1 cellular context compared by ENCODE assay signal in the genomic region with DNA sequence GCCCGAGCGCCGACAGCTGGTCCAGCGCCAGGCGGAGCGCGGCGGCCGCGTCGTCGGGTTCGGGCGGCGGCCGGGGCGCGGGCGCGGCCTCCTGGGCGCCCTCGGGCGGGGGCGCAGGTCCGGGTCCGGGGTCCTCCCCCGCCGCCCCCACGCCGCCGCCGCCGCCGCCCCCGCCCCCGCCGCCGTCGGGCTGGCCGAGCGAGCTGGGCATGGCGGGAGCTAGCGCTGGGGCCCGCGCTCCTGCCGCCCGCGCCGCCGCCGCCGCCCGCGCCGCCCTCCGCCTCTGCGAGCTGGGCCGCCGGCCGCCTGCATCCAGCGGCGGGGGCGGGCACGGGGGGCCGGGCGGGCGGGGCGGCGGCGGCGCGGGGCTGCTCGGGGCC.
TF ChIP-seq lines count a peak whose summit lies in the region.

No MANE protein-coding gene starts in this region.

TF ChIP-seq in GM23338, 12 proteins besides CTCF, POLR2A, EP300 and RAD21 (continued from another document):
- TF ChIP-seq, protein P1, sequence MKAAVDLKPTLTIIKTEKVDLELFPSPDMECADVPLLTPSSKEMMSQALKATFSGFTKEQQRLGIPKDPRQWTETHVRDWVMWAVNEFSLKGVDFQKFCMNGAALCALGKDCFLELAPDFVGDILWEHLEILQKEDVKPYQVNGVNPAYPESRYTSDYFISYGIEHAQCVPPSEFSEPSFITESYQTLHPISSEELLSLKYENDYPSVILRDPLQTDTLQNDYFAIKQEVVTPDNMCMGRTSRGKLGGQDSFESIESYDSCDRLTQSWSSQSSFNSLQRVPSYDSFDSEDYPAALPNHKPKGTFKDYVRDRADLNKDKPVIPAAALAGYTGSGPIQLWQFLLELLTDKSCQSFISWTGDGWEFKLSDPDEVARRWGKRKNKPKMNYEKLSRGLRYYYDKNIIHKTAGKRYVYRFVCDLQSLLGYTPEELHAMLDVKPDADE (IDR thresholded peaks at IDR 0.05) = no peak
- TF ChIP-seq, protein P2, sequence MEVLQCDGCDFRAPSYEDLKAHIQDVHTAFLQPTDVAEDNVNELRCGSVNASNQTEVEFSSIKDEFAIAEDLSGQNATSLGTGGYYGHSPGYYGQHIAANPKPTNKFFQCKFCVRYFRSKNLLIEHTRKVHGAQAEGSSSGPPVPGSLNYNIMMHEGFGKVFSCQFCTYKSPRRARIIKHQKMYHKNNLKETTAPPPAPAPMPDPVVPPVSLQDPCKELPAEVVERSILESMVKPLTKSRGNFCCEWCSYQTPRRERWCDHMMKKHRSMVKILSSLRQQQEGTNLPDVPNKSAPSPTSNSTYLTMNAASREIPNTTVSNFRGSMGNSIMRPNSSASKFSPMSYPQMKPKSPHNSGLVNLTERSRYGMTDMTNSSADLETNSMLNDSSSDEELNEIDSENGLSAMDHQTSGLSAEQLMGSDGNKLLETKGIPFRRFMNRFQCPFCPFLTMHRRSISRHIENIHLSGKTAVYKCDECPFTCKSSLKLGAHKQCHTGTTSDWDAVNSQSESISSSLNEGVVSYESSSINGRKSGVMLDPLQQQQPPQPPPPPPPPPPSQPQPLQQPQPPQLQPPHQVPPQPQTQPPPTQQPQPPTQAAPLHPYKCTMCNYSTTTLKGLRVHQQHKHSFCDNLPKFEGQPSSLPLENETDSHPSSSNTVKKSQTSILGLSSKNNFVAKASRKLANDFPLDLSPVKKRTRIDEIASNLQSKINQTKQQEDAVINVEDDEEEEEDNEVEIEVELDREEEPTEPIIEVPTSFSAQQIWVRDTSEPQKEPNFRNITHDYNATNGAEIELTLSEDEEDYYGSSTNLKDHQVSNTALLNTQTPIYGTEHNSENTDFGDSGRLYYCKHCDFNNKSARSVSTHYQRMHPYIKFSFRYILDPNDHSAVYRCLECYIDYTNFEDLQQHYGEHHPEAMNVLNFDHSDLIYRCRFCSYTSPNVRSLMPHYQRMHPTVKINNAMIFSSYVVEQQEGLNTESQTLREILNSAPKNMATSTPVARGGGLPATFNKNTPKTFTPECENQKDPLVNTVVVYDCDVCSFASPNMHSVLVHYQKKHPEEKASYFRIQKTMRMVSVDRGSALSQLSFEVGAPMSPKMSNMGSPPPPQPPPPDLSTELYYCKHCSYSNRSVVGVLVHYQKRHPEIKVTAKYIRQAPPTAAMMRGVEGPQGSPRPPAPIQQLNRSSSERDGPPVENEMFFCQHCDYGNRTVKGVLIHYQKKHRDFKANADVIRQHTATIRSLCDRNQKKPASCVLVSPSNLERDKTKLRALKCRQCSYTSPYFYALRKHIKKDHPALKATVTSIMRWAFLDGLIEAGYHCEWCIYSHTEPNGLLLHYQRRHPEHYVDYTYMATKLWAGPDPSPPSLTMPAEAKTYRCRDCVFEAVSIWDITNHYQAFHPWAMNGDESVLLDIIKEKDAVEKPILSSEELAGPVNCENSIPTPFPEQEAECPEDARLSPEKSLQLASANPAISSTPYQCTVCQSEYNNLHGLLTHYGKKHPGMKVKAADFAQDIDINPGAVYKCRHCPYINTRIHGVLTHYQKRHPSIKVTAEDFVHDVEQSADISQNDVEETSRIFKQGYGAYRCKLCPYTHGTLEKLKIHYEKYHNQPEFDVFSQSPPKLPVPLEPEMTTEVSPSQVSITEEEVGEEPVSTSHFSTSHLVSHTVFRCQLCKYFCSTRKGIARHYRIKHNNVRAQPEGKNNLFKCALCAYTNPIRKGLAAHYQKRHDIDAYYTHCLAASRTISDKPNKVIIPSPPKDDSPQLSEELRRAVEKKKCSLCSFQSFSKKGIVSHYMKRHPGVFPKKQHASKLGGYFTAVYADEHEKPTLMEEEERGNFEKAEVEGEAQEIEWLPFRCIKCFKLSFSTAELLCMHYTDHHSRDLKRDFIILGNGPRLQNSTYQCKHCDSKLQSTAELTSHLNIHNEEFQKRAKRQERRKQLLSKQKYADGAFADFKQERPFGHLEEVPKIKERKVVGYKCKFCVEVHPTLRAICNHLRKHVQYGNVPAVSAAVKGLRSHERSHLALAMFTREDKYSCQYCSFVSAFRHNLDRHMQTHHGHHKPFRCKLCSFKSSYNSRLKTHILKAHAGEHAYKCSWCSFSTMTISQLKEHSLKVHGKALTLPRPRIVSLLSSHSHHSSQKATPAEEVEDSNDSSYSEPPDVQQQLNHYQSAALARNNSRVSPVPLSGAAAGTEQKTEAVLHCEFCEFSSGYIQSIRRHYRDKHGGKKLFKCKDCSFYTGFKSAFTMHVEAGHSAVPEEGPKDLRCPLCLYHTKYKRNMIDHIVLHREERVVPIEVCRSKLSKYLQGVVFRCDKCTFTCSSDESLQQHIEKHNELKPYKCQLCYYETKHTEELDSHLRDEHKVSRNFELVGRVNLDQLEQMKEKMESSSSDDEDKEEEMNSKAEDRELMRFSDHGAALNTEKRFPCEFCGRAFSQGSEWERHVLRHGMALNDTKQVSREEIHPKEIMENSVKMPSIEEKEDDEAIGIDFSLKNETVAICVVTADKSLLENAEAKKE (CRISPR knock-in tag; IDR thresholded peaks at IDR 0.05) = no peak
- TF ChIP-seq NANOG (IDR thresholded peaks at IDR 0.05; ENCODE audit: borderline replicate concordance) (no peak), STAT1 (IDR thresholded peaks at IDR 0.05; ENCODE audit: unreplicated experiment) (no peak), JUNB (IDR thresholded peaks at IDR 0.05; ENCODE audit: unreplicated experiment) (no peak), EZH2phosphoT487 (IDR thresholded peaks at IDR 0.05; ENCODE audit: unreplicated experiment) (no peak), EZH2 (IDR thresholded peaks at IDR 0.05; ENCODE audit: low read depth, unreplicated experiment) (no peak)
